In the genomic region with DNA sequence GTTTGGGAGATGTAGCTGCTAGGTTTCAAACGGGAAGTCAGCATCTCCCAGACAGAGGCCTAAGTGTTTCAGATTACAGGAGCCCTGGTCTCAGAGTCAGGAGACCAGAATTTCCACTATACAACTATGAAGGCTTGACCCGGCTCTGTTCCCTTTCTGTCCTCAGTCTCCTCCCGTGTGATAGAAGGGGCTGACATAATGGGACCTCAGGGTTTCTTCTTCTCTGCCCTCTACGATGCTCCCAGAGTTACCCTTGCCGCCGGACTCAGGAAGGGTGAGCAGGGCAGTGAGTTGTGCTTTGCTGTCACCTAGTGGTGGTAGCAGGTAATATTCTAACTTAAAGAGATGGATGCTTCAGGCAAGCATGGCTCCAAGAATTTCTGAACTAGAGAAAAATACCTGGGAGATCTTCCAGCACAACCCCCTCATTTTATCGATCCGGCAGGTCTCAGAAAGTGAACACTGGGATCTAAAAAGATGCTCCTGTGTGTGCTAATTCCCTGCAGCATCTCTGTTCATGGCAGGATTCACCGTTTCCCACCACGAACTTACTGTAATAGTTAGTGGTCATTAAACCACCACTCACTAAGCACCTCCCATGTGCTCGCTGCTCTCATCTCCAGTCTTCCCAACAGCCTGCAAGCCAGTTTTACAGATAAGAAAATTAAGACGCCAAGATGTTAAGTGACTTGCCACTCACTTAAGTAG, we compare ENCODE assay signal across 8 cellular contexts.
DNase-seq lines count a peak whose midpoint lies in the region; ATAC-seq and TF ChIP-seq lines count a peak whose summit lies in the region.

No MANE protein-coding gene starts in this region.

- H3K27me3 Mint-ChIP-seq in neural crest cell (ENCODE audit: low read depth) (peaks cover 5% of the 10 kb centered on the region), type B pancreatic cell (peaks cover 26% of the 10 kb centered on the region)

- TF ChIP-seq CTCF in fibroblast of mammary gland (conservative IDR thresholded peaks at IDR 0.05; ENCODE audit: control insufficient read depth, insufficient read depth, low read depth, low read length), result peak; percentile 96
- TF ChIP-seq CTCF in neural crest cell (conservative IDR thresholded peaks at IDR 0.05), result peak; percentile 97
- peak; percentile 89 for TF ChIP-seq CTCF in type B pancreatic cell (conservative IDR thresholded peaks at IDR 0.05)

- H3K27ac Mint-ChIP-seq in neural crest cell (ENCODE audit: unreplicated experiment), result no peak overlapping the region
- H3K27ac Mint-ChIP-seq in type B pancreatic cell, result no peak overlapping the region

- H3K9me3 Mint-ChIP-seq in neural crest cell (no peaks in the 10 kb centered on the region), type B pancreatic cell (no peaks in the 10 kb centered on the region)

- H3K36me3 Mint-ChIP-seq in neural crest cell (ENCODE audit: low read depth), result no peaks in the 10 kb centered on the region
- H3K36me3 Mint-ChIP-seq in type B pancreatic cell, result no peaks in the 10 kb centered on the region

- ATAC-seq in HG03354 (IDR thresholded peaks at IDR 0.05; ENCODE audit: poor library complexity, severe bottlenecking, unreplicated experiment), result peak; percentile 69
- no peak for ATAC-seq in HG03039 (IDR thresholded peaks at IDR 0.05; ENCODE audit: unreplicated experiment)

- H3K4me3 Mint-ChIP-seq in neural crest cell, result no peak overlapping the region
- no peak overlapping the region for H3K4me3 Mint-ChIP-seq in type B pancreatic cell

- peaks cover 4% of the 10 kb centered on the region for H3K4me1 Mint-ChIP-seq in neural crest cell
- peaks cover 5% of the 10 kb centered on the region for H3K4me1 Mint-ChIP-seq in type B pancreatic cell (ENCODE audit: unreplicated experiment)

- DNase-seq in GM04504 (ENCODE audit: low read depth) (peak; percentile 28), NOMO-1 treated with dmso at 0.1 percent for 144 hours (lab: John Stamatoyannopoulos, UW; ENCODE audit: unreplicated experiment) (peak; percentile 33), activated T-cell treated with anti-CD3 and anti-CD28 coated beads for 4 hours (peak; percentile 30), fibroblast of mammary gland (ENCODE audit: low read depth) (peak; percentile 75), neural crest cell (ENCODE audit: low read depth, low spot score) (peak; percentile 61), type B pancreatic cell (ENCODE audit: extremely low spot score, unreplicated experiment) (no peak)

- H3K4me3 ChIP-seq in fibroblast of mammary gland (ENCODE audit: control insufficient read depth, low read depth, low read length), result no peak overlapping the region
